12 cellular contexts compared by ENCODE assay signal in the genomic region with DNA sequence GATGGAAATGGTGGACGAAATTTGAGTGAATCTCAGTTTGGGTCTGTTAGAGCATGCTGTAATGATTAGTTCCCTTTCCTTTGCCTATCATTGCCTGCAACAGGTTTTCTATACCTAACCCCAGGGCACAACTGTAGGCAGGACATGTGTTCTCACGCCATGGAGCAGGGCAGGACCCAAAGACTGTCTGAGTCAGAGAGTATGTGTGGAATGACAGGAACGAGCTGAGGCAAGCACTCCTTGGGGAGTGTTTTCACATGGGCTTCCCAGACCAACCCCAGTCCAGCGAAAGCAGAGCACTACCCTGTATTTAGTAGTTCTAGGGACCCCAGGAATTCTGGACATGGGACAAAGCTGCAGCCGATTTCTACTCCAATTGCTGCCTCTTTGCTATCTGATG.
DNase-seq lines count a peak whose midpoint lies in the region; ATAC-seq and TF ChIP-seq lines count a peak whose summit lies in the region.
"Had no signal": no experiment of that assay in that cellular context is flagged by ENCODE, and none has a peak within 500 bp of the region (broad histone marks: within the 10 kb centered on the region; RNA-seq: fewer than 3 reads in every experiment).

No MANE protein-coding gene starts in this region.

- no peaks in the 10 kb centered on the region for H3K9me3 Mint-ChIP-seq in Caco-2 (ENCODE audit: unreplicated experiment)
- H3K9me3 Mint-ChIP-seq in nephron: no peaks in the 10 kb centered on the region

- no peaks in the 10 kb centered on the region for H3K36me3 ChIP-seq in Caco-2 (ENCODE audit: control insufficient read depth, insufficient read depth, low read length)

- H3K27me3 Mint-ChIP-seq in Caco-2 (ENCODE audit: insufficient read depth, unreplicated experiment) (no peaks in the 10 kb centered on the region), nephron (ENCODE audit: low read depth) (peaks cover 3% of the 10 kb centered on the region)

- intact Hi-C loops in Caco-2 (cut with micrococcal nuclease; ENCODE audit: unreplicated experiment): no loop called here

- BruUV-seq in Caco-2 (replicated peaks; lab: Mats Ljungman, UMichigan): no TSS peak

- CTCF ChIA-PET in Caco-2 (lab: Charles Lee): interaction anchor here (0.6 kb wide), 1 partner anchor 475 kb away, joined by 4 read pairs; no protein-coding TSS in a partner anchor

- peak overlapping the region; percentile 50 for H3K27ac Mint-ChIP-seq in Caco-2 (ENCODE audit: unreplicated experiment)
- peak overlapping the region; percentile 15 to 65 (median 50) for H3K27ac Mint-ChIP-seq in nephron

- DNase-seq in Caco-2 (peak; percentile 17 to 62), M059J (ENCODE audit: low read depth) (peak; percentile 98), epithelial cell of proximal tubule (ENCODE audit: low read depth) (peak; percentile 9), C1 segment of cervical spinal cord (lab: John Stamatoyannopoulos, UW) (no peak), SHP77 treated with DMSO at 0.1 percent for 48 hours (lab: John Stamatoyannopoulos, UW) (no peak)
- DNase-seq in activated CD4-positive, alpha-beta T cell treated with anti-CD3 and anti-CD28 coated beads for 48 hours: no peak
- DNase-seq: activated T-cell treated with anti-CD3 and anti-CD28 coated beads, Interleukin-2, amount 50 U/mL, for 48 hours; head of caudate nucleus; NCI-H2029; OCI-M1 had no signal

- ATAC-seq in GM19351 (IDR thresholded peaks at IDR 0.05; ENCODE audit: unreplicated experiment): no peak

- H3K4me1 ChIP-seq in Caco-2: no peaks in the 10 kb centered on the region; the same call in 1 of the 2 replicates

- H3K27me3 ChIP-seq in Caco-2 (replicated peaks; ENCODE audit: control insufficient read depth, insufficient read depth, low read length): no peaks in the 10 kb centered on the region

- H3K4me3 ChIP-seq in Caco-2 (ENCODE audit: low read depth, low read length) (no peak overlapping the region), epithelial cell of proximal tubule (ENCODE audit: low read depth, low read length) (no peak overlapping the region)

- TF ChIP-seq CTCF in Caco-2 (IDR thresholded peaks at IDR 0.05; ENCODE audit: insufficient read depth in 1 of 2, low read depth in 1 of 2, low read length in 1 of 2, severe bottlenecking in 1 of 2, unreplicated experiment in 1 of 2) (no peak), epithelial cell of proximal tubule (conservative IDR thresholded peaks at IDR 0.05; ENCODE audit: low read depth, low read length) (no peak), nephron (IDR thresholded peaks at IDR 0.05; ENCODE audit: unreplicated experiment in 3 of 3) (no peak)

- H3K4me3 Mint-ChIP-seq in Caco-2 (ENCODE audit: unreplicated experiment) (no peak overlapping the region), nephron (no peak overlapping the region)

- H3K4me1 Mint-ChIP-seq in Caco-2 (ENCODE audit: low read depth, unreplicated experiment): peaks cover 16% of the 10 kb centered on the region
- H3K4me1 Mint-ChIP-seq in nephron: no peaks in the 10 kb centered on the region

- no peaks in the 10 kb centered on the region for H3K9me3 ChIP-seq in Caco-2

- POLR2A ChIA-PET in Caco-2 (lab: Charles Lee): no interaction called here

- H3K36me3 Mint-ChIP-seq in Caco-2 (ENCODE audit: insufficient read depth, unreplicated experiment) (no peaks in the 10 kb centered on the region), nephron (ENCODE audit: low read depth) (no peaks in the 10 kb centered on the region)

Comparison
In these comparisons a context has a peak if more than half of its experiments do, and no peak if none do; other contexts are left out.
1. DNase-seq: peak in Caco-2 (2 of 2), M059J (single experiment) and epithelial cell of proximal tubule (single experiment); none in activated CD4-positive, alpha-beta T cell treated with anti-CD3 and anti-CD28 coated beads for 48 hours (single experiment), C1 segment of cervical spinal cord (0 of 14) and SHP77 treated with DMSO at 0.1 percent for 48 hours (single experiment).